In genomic region chr4:76754439-76754838, GRCh38 we compare ENCODE assay signal across 18 cellular contexts.
DNase-seq lines count a peak whose midpoint lies in the region; TF ChIP-seq lines count a peak whose summit lies in the region.
"Had no signal": no experiment of that assay in that cellular context is flagged by ENCODE, and none has a peak within 500 bp of the region (broad histone marks: within the 10 kb centered on the region; RNA-seq: fewer than 3 reads in every experiment).

No MANE protein-coding gene starts in this region.

- H3F3A ChIP-seq in GM23248 (ENCODE audit: insufficient read depth) (peaks cover 75% of the 10 kb centered on the region), smooth muscle cell (ENCODE audit: low read depth) (peaks cover 22% of the 10 kb centered on the region)

- H3K27me3 ChIP-seq in GM23248 (replicated peaks; ENCODE audit: insufficient read depth) (no peaks in the 10 kb centered on the region), mesenchymal stem cell (ENCODE audit: control insufficient read depth in 1 of 2, insufficient read depth in 1 of 2, low read length in 2 of 2) (no peaks in the 10 kb centered on the region), smooth muscle cell (ENCODE audit: low read depth) (no peaks in the 10 kb centered on the region)
- H3K27me3 ChIP-seq: BE2C, pancreas had no signal

- H4K20me1 ChIP-seq in GM23248 (ENCODE audit: insufficient read depth) = no peaks in the 10 kb centered on the region
- H4K20me1 ChIP-seq in smooth muscle cell (ENCODE audit: low read depth) = no peaks in the 10 kb centered on the region

- no peak overlapping the region for H3K27ac Mint-ChIP-seq in CD14-positive monocyte
- H3K27ac Mint-ChIP-seq: dendritic cell treated with granulocyte-macrophage colony-stimulating factor and Interleukin-4, amounts not matched to agents 40 ng/mL and 50 ng/mL, for 4 days had no signal

- H3K4me2 ChIP-seq in GM23248 (ENCODE audit: unreplicated experiment) (peak overlapping the region; percentile 86), mesenchymal stem cell (ENCODE audit: low read length, poor library complexity, severe bottlenecking) (no peak overlapping the region), smooth muscle cell (peak overlapping the region; percentile 81)

- H3K4me1 ChIP-seq in GM23248 (ENCODE audit: insufficient read depth) (peaks cover 74% of the 10 kb centered on the region), mesenchymal stem cell (ENCODE audit: control insufficient read depth, insufficient read depth, low read depth, low read length) (peaks cover 23% of the 10 kb centered on the region), smooth muscle cell (ENCODE audit: low read depth) (no peaks in the 10 kb centered on the region)
- H3K4me1 ChIP-seq: pancreas had no signal

- intact Hi-C loops in CD14-positive monocyte (cut with micrococcal nuclease) = no loop called here

- H3K9me2 ChIP-seq in GM23248 (ENCODE audit: insufficient read depth) = no peaks in the 10 kb centered on the region

- peak overlapping the region; percentile 87 for H3K9ac ChIP-seq in GM23248
- H3K9ac ChIP-seq in mesenchymal stem cell (ENCODE audit: low read length) = peak overlapping the region; percentile 80
- peak overlapping the region; percentile 17 for H3K9ac ChIP-seq in smooth muscle cell (ENCODE audit: low read depth)

- no peaks in the 10 kb centered on the region for H3K4me1 Mint-ChIP-seq in CD14-positive monocyte

- H2AK5ac ChIP-seq in mesenchymal stem cell (ENCODE audit: low read length, severe bottlenecking) = peak overlapping the region; percentile 67

- peaks cover 4% of the 10 kb centered on the region for H3K79me1 ChIP-seq in mesenchymal stem cell (replicated peaks; ENCODE audit: low read length, poor library complexity, severe bottlenecking)

- H2BK5ac ChIP-seq in mesenchymal stem cell (ENCODE audit: low read depth, low read length, poor library complexity, severe bottlenecking) = peak overlapping the region; percentile 20

- H4K8ac ChIP-seq in mesenchymal stem cell (ENCODE audit: low read length) = peak overlapping the region; percentile 97

- H3K27me3 Mint-ChIP-seq in CD14-positive monocyte (ENCODE audit: low read depth in 3 of 3) = peaks cover 6 to 9% (median 7%) of the 10 kb centered on the region in 3 donors

- H3K9me3 Mint-ChIP-seq in CD14-positive monocyte = peaks cover 0 to 4% (median 0%) of the 10 kb centered on the region in 7 donors

- H3K18ac ChIP-seq in mesenchymal stem cell (ENCODE audit: low read depth in 1 of 2, low read length in 2 of 2) = peak overlapping the region; percentile 85 to 93

- peak overlapping the region; percentile 62; the same call in 1 of the 2 replicates for H3K4me3 ChIP-seq in GM23248
- no peak overlapping the region for H3K4me3 ChIP-seq in mesenchymal stem cell (ENCODE audit: insufficient read depth in 1 of 2, low read depth in 1 of 2, low read length in 2 of 2)
- no peak overlapping the region for H3K4me3 ChIP-seq in smooth muscle cell
- H3K4me3 ChIP-seq: pancreas had no signal

- TF ChIP-seq CTCF in smooth muscle cell (IDR thresholded peaks at IDR 0.05; ENCODE audit: borderline replicate concordance, insufficient read depth, poor library complexity, severe bottlenecking) = no peak
- no peak for TF ChIP-seq CTCF in CD14-positive monocyte (IDR thresholded peaks at IDR 0.05)

- peak overlapping the region in 1 of 2 experiments; percentile 92 for H3K14ac ChIP-seq in mesenchymal stem cell (ENCODE audit: low read length in 2 of 2)

- peak overlapping the region; percentile 78 for H2BK15ac ChIP-seq in mesenchymal stem cell (ENCODE audit: low read depth, poor library complexity, severe bottlenecking)

- in situ Hi-C loops in GM23248 (cut with MboI) = loop anchor here (10.0 kb wide), 1 partner anchor 240 kb away; no protein-coding TSS in a partner anchor

- peak overlapping the region; percentile 84 to 90 for H3K4ac ChIP-seq in mesenchymal stem cell (ENCODE audit: low read depth in 1 of 2, low read length in 2 of 2)

- H3K79me2 ChIP-seq in GM23248 (ENCODE audit: insufficient read depth) (peaks cover 41% of the 10 kb centered on the region), smooth muscle cell (ENCODE audit: low read depth) (peaks cover 4% of the 10 kb centered on the region)

- WGBS in GM23248 (ENCODE audit: low coverage in 1 of 2, low lambda C conversion rate in 2 of 2, missing lambda C conversion rate in 2 of 2), 2 experiments = 90 to 97% methylated on average over 10 of the region's 10 CpGs
- WGBS in mesenchymal stem cell = 89% methylated on average over 10 of the region's 10 CpGs
- WGBS in smooth muscle cell (ENCODE audit: low lambda C conversion rate) = 96% methylated on average over 10 of the region's 10 CpGs

- H3K27ac ChIP-seq in GM23248 (peak overlapping the region; percentile 97), angular gyrus (ENCODE audit: low read depth, low read length) (peak overlapping the region; percentile 19), mesenchymal stem cell (ENCODE audit: low read length, poor library complexity, severe bottlenecking) (peak overlapping the region; percentile 93), smooth muscle cell (ENCODE audit: low read depth) (peak overlapping the region; percentile 96)
- H3K27ac ChIP-seq: pancreas had no signal

- DNase-seq in GM23248 (no peak), mesenchymal stem cell (no peak), smooth muscle cell (lab: John Stamatoyannopoulos, UW; ENCODE audit: unreplicated experiment) (no peak), COLO829 (ENCODE audit: low spot score) (no peak), CD14-positive monocyte (ENCODE audit: low spot score) (no peak)
- no peak for DNase-seq in stimulated activated CD4-positive, alpha-beta T cell treated with anti-CD3 and anti-CD28 coated beads, Interleukin-2, amount 100 ng/mL, for 24 hours
- no peak for DNase-seq in stimulated activated CD4-positive, alpha-beta T cell treated with anti-CD3 and anti-CD28 coated beads, Interleukin-15, amount 100 ng/mL, for 24 hours
- DNase-seq: activated CD4-positive, alpha-beta T cell treated with anti-CD3 and anti-CD28 coated beads for 4 hours; activated CD8-positive, alpha-beta memory T cell treated with anti-CD3 and anti-CD28 coated beads, Interleukin-2, amount 50 U/mL, for 4 hours; BE2C; DMS53; erythroblast; head of caudate nucleus; NCI-H1436 treated with DMSO at 0.1 percent for 48 hours; NCI-H446 treated with DMSO at 0.1 percent for 48 hours had no signal

- H3K36me3 ChIP-seq in GM23248 (ENCODE audit: low read depth) = peaks cover 41% of the 10 kb centered on the region
- peaks cover 0 to 9% of the 10 kb centered on the region in 2 experiments for H3K36me3 ChIP-seq in mesenchymal stem cell (ENCODE audit: control insufficient read depth in 1 of 2, insufficient read depth in 2 of 2, low read depth in 1 of 2, low read length in 2 of 2)
- no peaks in the 10 kb centered on the region for H3K36me3 ChIP-seq in smooth muscle cell (ENCODE audit: low read depth)
- H3K36me3 ChIP-seq: pancreas had no signal

- no peak overlapping the region for H2AFZ ChIP-seq in GM23248
- no peak overlapping the region for H2AFZ ChIP-seq in mesenchymal stem cell (ENCODE audit: low read depth, low read length)
- H2AFZ ChIP-seq in smooth muscle cell (ENCODE audit: low read depth) = no peak overlapping the region

- no peak overlapping the region for H3K23ac ChIP-seq in mesenchymal stem cell (ENCODE audit: low read length in 2 of 2)

- H3K9me3 ChIP-seq in GM23248 (ENCODE audit: low read depth) (no peaks in the 10 kb centered on the region), mesenchymal stem cell (ENCODE audit: control insufficient read depth, low read length) (no peaks in the 10 kb centered on the region), smooth muscle cell (replicated peaks; ENCODE audit: low read depth) (no peaks in the 10 kb centered on the region)
- H3K9me3 ChIP-seq: BE2C, pancreas had no signal

- H4K91ac ChIP-seq in mesenchymal stem cell (ENCODE audit: low read length) = peak overlapping the region; percentile 100

- H2BK120ac ChIP-seq in mesenchymal stem cell (ENCODE audit: low read depth, low read length) = peak overlapping the region; percentile 99

- peak overlapping the region; percentile 92 to 95 for H2BK12ac ChIP-seq in mesenchymal stem cell (ENCODE audit: low read length in 2 of 2)

- no peaks in the 10 kb centered on the region for H3K36me3 Mint-ChIP-seq in CD14-positive monocyte

- H3K4me3 Mint-ChIP-seq in CD14-positive monocyte = no peak overlapping the region
- H3K4me3 Mint-ChIP-seq: dendritic cell treated with granulocyte-macrophage colony-stimulating factor and Interleukin-4, amounts not matched to agents 40 ng/mL and 50 ng/mL, for 4 days had no signal

Comparison
In these comparisons a context has a peak if more than half of its experiments do, and no peak if none do; other contexts are left out.
1. H3K27ac ChIP-seq: peak in every context shown above with its lines; median percentile 97 in GM23248; 96 in smooth muscle cell; 93 in mesenchymal stem cell; 19 in angular gyrus.
2. H3K9ac ChIP-seq: peak in every context shown above with its lines; median percentile 87 in GM23248; 80 in mesenchymal stem cell; 17 in smooth muscle cell.